In the genomic region with DNA sequence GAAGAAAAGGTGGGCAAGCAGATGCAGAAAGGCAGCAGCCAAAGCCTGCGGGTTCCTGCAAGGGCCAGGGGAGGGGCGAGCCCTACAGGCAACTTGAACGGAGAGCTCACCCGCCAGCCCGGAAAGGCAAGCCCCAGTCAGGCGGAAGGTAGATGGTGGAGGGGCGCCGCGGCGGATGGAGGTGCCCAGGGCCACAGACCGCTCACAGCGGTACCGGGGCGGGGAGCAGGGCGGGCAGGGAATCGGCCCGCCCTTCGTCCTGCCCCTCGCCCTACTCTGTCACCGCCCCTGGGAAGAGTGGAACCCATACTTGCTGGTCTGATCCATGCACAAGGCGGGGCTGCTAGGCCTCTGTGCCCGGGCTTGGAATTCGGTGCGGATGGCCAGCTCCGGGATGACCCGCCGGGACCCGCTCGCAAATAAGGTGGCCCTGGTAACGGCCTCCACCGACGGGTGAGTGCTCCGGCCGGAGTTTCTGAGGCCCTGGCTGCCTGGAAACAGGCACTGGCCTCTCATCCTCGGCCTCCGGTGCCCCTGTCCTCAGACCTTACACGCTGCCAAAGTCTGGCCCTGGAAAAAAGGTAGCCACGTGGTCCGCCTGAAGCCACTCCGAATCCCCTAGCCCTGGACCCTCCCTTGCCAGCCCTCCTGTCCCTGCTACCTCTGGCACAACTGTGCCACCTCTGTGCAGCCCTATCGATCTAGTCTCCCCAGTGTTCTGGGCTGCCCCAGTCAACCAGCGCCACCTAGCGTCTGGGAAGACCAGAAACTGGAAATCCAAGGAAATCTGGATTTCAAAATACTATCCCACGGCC, we compare ENCODE assay signal across 1 cellular context.
A peak's percentile ranks its signal among the peaks of the same experiment; 100 is the strongest.
TF ChIP-seq lines count a peak whose summit lies in the region.

A gene (plus strand): TSS at position 307 of the 815 bp plus-strand sequence. CDS start 19 bp downstream, at position 326.

TF ChIP-seq in HepG2, 621 proteins besides CTCF, POLR2A, EP300 and RAD21 (continued from another document and continues in another):
- TF ChIP-seq, protein P1, sequence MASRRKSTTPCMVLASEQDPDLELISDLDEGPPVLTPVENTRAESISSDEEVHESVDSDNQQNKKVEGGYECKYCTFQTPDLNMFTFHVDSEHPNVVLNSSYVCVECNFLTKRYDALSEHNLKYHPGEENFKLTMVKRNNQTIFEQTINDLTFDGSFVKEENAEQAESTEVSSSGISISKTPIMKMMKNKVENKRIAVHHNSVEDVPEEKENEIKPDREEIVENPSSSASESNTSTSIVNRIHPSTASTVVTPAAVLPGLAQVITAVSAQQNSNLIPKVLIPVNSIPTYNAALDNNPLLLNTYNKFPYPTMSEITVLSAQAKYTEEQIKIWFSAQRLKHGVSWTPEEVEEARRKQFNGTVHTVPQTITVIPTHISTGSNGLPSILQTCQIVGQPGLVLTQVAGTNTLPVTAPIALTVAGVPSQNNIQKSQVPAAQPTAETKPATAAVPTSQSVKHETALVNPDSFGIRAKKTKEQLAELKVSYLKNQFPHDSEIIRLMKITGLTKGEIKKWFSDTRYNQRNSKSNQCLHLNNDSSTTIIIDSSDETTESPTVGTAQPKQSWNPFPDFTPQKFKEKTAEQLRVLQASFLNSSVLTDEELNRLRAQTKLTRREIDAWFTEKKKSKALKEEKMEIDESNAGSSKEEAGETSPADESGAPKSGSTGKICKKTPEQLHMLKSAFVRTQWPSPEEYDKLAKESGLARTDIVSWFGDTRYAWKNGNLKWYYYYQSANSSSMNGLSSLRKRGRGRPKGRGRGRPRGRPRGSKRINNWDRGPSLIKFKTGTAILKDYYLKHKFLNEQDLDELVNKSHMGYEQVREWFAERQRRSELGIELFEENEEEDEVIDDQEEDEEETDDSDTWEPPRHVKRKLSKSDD (CRISPR knock-in tag; IDR thresholded peaks at IDR 0.05; ENCODE audit: low read depth): peak; percentile 93; the same call in 1 of the 2 replicates
- TF ChIP-seq, protein P2, sequence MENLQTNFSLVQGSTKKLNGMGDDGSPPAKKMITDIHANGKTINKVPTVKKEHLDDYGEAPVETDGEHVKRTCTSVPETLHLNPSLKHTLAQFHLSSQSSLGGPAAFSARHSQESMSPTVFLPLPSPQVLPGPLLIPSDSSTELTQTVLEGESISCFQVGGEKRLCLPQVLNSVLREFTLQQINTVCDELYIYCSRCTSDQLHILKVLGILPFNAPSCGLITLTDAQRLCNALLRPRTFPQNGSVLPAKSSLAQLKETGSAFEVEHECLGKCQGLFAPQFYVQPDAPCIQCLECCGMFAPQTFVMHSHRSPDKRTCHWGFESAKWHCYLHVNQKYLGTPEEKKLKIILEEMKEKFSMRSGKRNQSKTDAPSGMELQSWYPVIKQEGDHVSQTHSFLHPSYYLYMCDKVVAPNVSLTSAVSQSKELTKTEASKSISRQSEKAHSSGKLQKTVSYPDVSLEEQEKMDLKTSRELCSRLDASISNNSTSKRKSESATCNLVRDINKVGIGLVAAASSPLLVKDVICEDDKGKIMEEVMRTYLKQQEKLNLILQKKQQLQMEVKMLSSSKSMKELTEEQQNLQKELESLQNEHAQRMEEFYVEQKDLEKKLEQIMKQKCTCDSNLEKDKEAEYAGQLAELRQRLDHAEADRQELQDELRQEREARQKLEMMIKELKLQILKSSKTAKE (CRISPR knock-in tag; IDR thresholded peaks at IDR 0.05; ENCODE audit: borderline replicate concordance): no peak
- TF ChIP-seq, protein P3, sequence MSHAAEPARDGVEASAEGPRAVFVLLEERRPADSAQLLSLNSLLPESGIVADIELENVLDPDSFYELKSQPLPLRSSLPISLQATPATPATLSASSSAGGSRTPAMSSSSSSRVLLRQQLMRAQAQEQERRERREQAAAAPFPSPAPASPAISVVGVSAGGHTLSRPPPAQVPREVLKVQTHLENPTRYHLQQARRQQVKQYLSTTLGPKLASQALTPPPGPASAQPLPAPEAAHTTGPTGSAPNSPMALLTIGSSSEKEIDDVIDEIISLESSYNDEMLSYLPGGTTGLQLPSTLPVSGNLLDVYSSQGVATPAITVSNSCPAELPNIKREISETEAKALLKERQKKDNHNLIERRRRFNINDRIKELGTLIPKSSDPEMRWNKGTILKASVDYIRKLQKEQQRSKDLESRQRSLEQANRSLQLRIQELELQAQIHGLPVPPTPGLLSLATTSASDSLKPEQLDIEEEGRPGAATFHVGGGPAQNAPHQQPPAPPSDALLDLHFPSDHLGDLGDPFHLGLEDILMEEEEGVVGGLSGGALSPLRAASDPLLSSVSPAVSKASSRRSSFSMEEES (CRISPR knock-in tag; IDR thresholded peaks at IDR 0.05): peak; percentile 77
- TF ChIP-seq, protein P4, sequence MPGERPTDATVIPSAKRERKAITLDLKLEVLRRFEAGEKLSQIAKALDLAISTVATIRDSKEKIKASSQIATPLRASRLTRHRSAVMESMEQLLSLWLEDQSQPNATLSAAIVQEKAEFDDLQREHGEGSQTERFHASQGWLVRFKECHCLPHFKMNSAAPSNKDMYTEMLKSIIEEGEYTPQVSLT (CRISPR knock-in tag; IDR thresholded peaks at IDR 0.05; ENCODE audit: borderline replicate concordance, low read depth): no peak
- TF ChIP-seq ERF (CRISPR knock-in tag; IDR thresholded peaks at IDR 0.05) (peak; percentile 98), MED13 (CRISPR knock-in tag; IDR thresholded peaks at IDR 0.05) (peak; percentile 22), ETV5 (CRISPR knock-in tag; IDR thresholded peaks at IDR 0.05; ENCODE audit: borderline replicate concordance) (peak; percentile 88), ELF3 (CRISPR knock-in tag; IDR thresholded peaks at IDR 0.05) (peak; percentile 63), ZNF224 (CRISPR knock-in tag; IDR thresholded peaks at IDR 0.05) (peak; percentile 83; the same call in 1 of the 2 replicates), HNRNPH1 (optimal IDR thresholded peaks at IDR 0.05; ENCODE audit: low read depth, low read length) (peak; percentile 70), ZNF713 (CRISPR knock-in tag; IDR thresholded peaks at IDR 0.05) (peak; percentile 99; the same call in 1 of the 2 replicates), HOXA7 (CRISPR knock-in tag; IDR thresholded peaks at IDR 0.05) (no peak), ZFYVE20 (CRISPR knock-in tag; IDR thresholded peaks at IDR 0.05; ENCODE audit: borderline replicate concordance, low read depth) (no peak; the same call in 1 of the 2 replicates), ZBTB38 (CRISPR knock-in tag; IDR thresholded peaks at IDR 0.05) (peak; percentile 96; the same call in 1 of the 2 replicates), PRMT3 (CRISPR knock-in tag; IDR thresholded peaks at IDR 0.05; ENCODE audit: borderline replicate concordance, low read depth) (no peak), MEIS2 (CRISPR knock-in tag; IDR thresholded peaks at IDR 0.05) (peak; percentile 67), ATRX (CRISPR knock-in tag; IDR thresholded peaks at IDR 0.05; ENCODE audit: borderline replicate concordance) (no peak; the same call in 1 of the 2 replicates), MBD4 (IDR thresholded peaks at IDR 0.05; ENCODE audit: borderline replicate concordance, low read length) (no peak), NONO (IDR thresholded peaks at IDR 0.05) (no peak), NONO (CRISPR knock-in tag; conservative IDR thresholded peaks at IDR 0.05) (peak; percentile 95), HHEX (CRISPR knock-in tag; IDR thresholded peaks at IDR 0.05) (peak; percentile 54; the same call in 1 of the 2 replicates), ZNF329 (CRISPR knock-in tag; IDR thresholded peaks at IDR 0.05; ENCODE audit: low read depth) (peak; percentile 55; the same call in 1 of the 2 replicates), MYC (CRISPR knock-in tag; IDR thresholded peaks at IDR 0.05; ENCODE audit: borderline replicate concordance) (peak; percentile 92), ZNF605 (CRISPR knock-in tag; IDR thresholded peaks at IDR 0.05) (peak; percentile 74)
- TF ChIP-seq, protein P5, sequence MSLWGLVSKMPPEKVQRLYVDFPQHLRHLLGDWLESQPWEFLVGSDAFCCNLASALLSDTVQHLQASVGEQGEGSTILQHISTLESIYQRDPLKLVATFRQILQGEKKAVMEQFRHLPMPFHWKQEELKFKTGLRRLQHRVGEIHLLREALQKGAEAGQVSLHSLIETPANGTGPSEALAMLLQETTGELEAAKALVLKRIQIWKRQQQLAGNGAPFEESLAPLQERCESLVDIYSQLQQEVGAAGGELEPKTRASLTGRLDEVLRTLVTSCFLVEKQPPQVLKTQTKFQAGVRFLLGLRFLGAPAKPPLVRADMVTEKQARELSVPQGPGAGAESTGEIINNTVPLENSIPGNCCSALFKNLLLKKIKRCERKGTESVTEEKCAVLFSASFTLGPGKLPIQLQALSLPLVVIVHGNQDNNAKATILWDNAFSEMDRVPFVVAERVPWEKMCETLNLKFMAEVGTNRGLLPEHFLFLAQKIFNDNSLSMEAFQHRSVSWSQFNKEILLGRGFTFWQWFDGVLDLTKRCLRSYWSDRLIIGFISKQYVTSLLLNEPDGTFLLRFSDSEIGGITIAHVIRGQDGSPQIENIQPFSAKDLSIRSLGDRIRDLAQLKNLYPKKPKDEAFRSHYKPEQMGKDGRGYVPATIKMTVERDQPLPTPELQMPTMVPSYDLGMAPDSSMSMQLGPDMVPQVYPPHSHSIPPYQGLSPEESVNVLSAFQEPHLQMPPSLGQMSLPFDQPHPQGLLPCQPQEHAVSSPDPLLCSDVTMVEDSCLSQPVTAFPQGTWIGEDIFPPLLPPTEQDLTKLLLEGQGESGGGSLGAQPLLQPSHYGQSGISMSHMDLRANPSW (CRISPR knock-in tag; IDR thresholded peaks at IDR 0.05; ENCODE audit: borderline replicate concordance): peak; percentile 68
- TF ChIP-seq, protein P6, sequence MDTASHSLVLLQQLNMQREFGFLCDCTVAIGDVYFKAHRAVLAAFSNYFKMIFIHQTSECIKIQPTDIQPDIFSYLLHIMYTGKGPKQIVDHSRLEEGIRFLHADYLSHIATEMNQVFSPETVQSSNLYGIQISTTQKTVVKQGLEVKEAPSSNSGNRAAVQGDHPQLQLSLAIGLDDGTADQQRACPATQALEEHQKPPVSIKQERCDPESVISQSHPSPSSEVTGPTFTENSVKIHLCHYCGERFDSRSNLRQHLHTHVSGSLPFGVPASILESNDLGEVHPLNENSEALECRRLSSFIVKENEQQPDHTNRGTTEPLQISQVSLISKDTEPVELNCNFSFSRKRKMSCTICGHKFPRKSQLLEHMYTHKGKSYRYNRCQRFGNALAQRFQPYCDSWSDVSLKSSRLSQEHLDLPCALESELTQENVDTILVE (CRISPR knock-in tag; IDR thresholded peaks at IDR 0.05): peak; percentile 89
- TF ChIP-seq, protein P7, sequence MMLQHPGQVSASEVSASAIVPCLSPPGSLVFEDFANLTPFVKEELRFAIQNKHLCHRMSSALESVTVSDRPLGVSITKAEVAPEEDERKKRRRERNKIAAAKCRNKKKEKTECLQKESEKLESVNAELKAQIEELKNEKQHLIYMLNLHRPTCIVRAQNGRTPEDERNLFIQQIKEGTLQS (CRISPR knock-in tag; IDR thresholded peaks at IDR 0.05): peak; percentile 41
- TF ChIP-seq, protein P8, sequence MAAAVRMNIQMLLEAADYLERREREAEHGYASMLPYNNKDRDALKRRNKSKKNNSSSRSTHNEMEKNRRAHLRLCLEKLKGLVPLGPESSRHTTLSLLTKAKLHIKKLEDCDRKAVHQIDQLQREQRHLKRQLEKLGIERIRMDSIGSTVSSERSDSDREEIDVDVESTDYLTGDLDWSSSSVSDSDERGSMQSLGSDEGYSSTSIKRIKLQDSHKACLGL (CRISPR knock-in tag; IDR thresholded peaks at IDR 0.05): peak; percentile 97
- TF ChIP-seq, protein P9, sequence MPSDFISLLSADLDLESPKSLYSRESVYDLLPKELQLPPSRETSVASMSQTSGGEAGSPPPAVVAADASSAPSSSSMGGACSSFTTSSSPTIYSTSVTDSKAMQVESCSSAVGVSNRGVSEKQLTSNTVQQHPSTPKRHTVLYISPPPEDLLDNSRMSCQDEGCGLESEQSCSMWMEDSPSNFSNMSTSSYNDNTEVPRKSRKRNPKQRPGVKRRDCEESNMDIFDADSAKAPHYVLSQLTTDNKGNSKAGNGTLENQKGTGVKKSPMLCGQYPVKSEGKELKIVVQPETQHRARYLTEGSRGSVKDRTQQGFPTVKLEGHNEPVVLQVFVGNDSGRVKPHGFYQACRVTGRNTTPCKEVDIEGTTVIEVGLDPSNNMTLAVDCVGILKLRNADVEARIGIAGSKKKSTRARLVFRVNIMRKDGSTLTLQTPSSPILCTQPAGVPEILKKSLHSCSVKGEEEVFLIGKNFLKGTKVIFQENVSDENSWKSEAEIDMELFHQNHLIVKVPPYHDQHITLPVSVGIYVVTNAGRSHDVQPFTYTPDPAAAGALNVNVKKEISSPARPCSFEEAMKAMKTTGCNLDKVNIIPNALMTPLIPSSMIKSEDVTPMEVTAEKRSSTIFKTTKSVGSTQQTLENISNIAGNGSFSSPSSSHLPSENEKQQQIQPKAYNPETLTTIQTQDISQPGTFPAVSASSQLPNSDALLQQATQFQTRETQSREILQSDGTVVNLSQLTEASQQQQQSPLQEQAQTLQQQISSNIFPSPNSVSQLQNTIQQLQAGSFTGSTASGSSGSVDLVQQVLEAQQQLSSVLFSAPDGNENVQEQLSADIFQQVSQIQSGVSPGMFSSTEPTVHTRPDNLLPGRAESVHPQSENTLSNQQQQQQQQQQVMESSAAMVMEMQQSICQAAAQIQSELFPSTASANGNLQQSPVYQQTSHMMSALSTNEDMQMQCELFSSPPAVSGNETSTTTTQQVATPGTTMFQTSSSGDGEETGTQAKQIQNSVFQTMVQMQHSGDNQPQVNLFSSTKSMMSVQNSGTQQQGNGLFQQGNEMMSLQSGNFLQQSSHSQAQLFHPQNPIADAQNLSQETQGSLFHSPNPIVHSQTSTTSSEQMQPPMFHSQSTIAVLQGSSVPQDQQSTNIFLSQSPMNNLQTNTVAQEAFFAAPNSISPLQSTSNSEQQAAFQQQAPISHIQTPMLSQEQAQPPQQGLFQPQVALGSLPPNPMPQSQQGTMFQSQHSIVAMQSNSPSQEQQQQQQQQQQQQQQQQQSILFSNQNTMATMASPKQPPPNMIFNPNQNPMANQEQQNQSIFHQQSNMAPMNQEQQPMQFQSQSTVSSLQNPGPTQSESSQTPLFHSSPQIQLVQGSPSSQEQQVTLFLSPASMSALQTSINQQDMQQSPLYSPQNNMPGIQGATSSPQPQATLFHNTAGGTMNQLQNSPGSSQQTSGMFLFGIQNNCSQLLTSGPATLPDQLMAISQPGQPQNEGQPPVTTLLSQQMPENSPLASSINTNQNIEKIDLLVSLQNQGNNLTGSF (CRISPR knock-in tag; IDR thresholded peaks at IDR 0.05): peak; percentile 96
- TF ChIP-seq, protein P10, sequence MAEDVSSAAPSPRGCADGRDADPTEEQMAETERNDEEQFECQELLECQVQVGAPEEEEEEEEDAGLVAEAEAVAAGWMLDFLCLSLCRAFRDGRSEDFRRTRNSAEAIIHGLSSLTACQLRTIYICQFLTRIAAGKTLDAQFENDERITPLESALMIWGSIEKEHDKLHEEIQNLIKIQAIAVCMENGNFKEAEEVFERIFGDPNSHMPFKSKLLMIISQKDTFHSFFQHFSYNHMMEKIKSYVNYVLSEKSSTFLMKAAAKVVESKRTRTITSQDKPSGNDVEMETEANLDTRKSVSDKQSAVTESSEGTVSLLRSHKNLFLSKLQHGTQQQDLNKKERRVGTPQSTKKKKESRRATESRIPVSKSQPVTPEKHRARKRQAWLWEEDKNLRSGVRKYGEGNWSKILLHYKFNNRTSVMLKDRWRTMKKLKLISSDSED (CRISPR knock-in tag; IDR thresholded peaks at IDR 0.05): no peak
- TF ChIP-seq, protein P11, sequence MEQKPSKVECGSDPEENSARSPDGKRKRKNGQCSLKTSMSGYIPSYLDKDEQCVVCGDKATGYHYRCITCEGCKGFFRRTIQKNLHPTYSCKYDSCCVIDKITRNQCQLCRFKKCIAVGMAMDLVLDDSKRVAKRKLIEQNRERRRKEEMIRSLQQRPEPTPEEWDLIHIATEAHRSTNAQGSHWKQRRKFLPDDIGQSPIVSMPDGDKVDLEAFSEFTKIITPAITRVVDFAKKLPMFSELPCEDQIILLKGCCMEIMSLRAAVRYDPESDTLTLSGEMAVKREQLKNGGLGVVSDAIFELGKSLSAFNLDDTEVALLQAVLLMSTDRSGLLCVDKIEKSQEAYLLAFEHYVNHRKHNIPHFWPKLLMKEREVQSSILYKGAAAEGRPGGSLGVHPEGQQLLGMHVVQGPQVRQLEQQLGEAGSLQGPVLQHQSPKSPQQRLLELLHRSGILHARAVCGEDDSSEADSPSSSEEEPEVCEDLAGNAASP (CRISPR knock-in tag; IDR thresholded peaks at IDR 0.05; ENCODE audit: borderline replicate concordance): peak; percentile 76
